8 cellular contexts compared by ENCODE assay signal in the genomic region with DNA sequence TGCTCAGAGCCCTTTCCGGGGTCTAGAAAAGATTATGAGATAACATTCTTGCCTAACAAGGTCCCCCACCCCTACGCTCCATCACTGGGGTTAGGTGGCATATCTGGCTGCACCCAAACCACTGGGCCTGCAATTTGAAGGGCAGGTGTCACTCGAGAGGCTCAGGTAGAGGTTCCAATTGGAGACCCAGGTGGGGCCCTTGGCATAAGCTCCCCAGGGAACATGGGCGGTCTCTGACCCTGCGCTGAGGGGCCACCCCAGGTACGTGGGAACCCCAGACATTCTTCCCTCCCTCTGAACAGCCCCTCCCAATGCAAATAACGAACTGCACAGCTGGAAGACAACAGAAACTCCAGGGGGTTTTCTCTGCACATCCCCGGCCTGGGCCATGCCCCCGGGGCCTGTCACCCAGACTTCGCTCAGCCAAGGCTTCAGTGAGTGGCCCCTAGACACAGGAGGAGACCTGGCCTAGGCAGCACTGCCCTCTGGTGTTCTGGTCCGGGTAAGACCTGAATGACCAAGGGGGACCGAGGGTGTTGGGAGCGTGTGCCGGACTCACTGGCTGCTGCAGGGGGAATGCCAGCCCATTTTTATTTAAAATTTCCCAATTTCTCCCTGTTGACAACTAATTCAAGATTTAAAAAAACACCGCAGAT. TPM values are rescaled to one million over a fixed set of nuclear protein-coding genes. Genes with fewer than 3 reads are reported as not detected.
DNase-seq lines count a peak whose midpoint lies in the region; ATAC-seq and TF ChIP-seq lines count a peak whose summit lies in the region.

No MANE protein-coding gene starts in this region.

- peaks cover 4% of the 10 kb centered on the region for H3K4me1 ChIP-seq in mammary epithelial cell (ENCODE audit: insufficient read depth, low read length)

- H3K27me3 ChIP-seq in mammary epithelial cell (ENCODE audit: insufficient read depth, low read length), result no peaks in the 10 kb centered on the region

- dilution Hi-C loops in mammary epithelial cell (cut with HindIII; ENCODE audit: low sequenced_read_pairs), result no loop called here

- no peak overlapping the region for H3K9ac ChIP-seq in mammary epithelial cell (ENCODE audit: insufficient read depth, low read length)

- DNase-seq in DMS79 (lab: John Stamatoyannopoulos, UW), result peak; percentile 71
- DNase-seq in KBM-7, result peak; percentile 30
- peak; percentile 33 for DNase-seq in T follicular helper cell (ENCODE audit: low read depth)
- no peak for DNase-seq in mammary epithelial cell
- peak; percentile 29 for DNase-seq in kidney tubule cell (ENCODE audit: low spot score)
- DNase-seq in stimulated activated CD8-positive, alpha-beta memory T cell treated with anti-CD3 and anti-CD28 coated beads, Interleukin-4, amount 100 ng/mL, for 24 hours (ENCODE audit: low read depth), result peak; percentile 33
- DNase-seq in kidney glomerular epithelial cell (lab: John Stamatoyannopoulos, UW), result no peak

- intact Hi-C loops in mammary epithelial cell (cut with micrococcal nuclease), result loop anchor here (1.0 to 10.0 kb wide), 3 partner anchors 80 to 813 kb away; no protein-coding TSS in a partner anchor

- no peak overlapping the region for H3K4me2 ChIP-seq in mammary epithelial cell (ENCODE audit: insufficient read depth, low read depth, low read length)

- no peaks in the 10 kb centered on the region for H4K20me1 ChIP-seq in mammary epithelial cell (ENCODE audit: insufficient read depth, low read length)

- in situ Hi-C loops in KBM-7 (cut with MboI; ENCODE audit: low pct_unique_long_range_greater_than_20kb, low sequenced_read_pairs), result no loop called here
- in situ Hi-C loops in mammary epithelial cell (cut with MboI; ENCODE audit: low sequenced_read_pairs in 2 of 2), result loop anchor here in 1 of 2 donors (25.0 kb wide), 1 partner anchor 805 kb away; no protein-coding TSS in a partner anchor

- TF ChIP-seq CTCF in mammary epithelial cell (conservative IDR thresholded peaks at IDR 0.05 in 1 of 2, IDR thresholded peaks at IDR 0.05 in 1 of 2; ENCODE audit: extremely low read depth in 1 of 2, insufficient read depth in 1 of 2, low read depth in 1 of 2, low read length in 2 of 2), result peak; percentile 42 to 67

- ATAC-seq in HG03097 (IDR thresholded peaks at IDR 0.05; ENCODE audit: low FRiP score, unreplicated experiment), result no peak

- peaks cover 15% of the 10 kb centered on the region for H3K36me3 ChIP-seq in mammary epithelial cell (ENCODE audit: insufficient read depth, low read length)

- no peak overlapping the region for H3K27ac ChIP-seq in mammary epithelial cell (ENCODE audit: insufficient read depth, low read depth, low read length)

- no peak overlapping the region for H3K4me3 ChIP-seq in mammary epithelial cell (replicated peaks in 1 of 3; ENCODE audit: insufficient read depth in 1 of 3, low read depth in 2 of 3, low read length in 3 of 3)

- BruUV-seq in mammary epithelial cell (replicated peaks; lab: Mats Ljungman, UMichigan), result no TSS peak

- CTCF ChIA-PET in mammary epithelial cell (lab: Charles Lee; ENCODE audit: low non-redundant PET), result no interaction called here

- no peak overlapping the region for H2AFZ ChIP-seq in mammary epithelial cell (ENCODE audit: low read depth, low read length)

- no peaks in the 10 kb centered on the region for H3K79me2 ChIP-seq in mammary epithelial cell (ENCODE audit: insufficient read depth, low read length)

- WGBS in mammary epithelial cell (ENCODE audit: low coverage, missing lambda C conversion rate), result 76% methylated on average over 14 of the region's 15 CpGs

- H3K9me3 ChIP-seq in mammary epithelial cell (replicated peaks; ENCODE audit: insufficient read depth, low read length), result no peaks in the 10 kb centered on the region

RNA-seq across cellular contexts. Expression of a gene that starts 47.5 kb away (rescaled TPM):
- 100 to 1,000 TPM; 398 to 428 TPM for total RNA-seq in mammary epithelial cell
- 211 TPM for polyA plus RNA-seq in mammary epithelial cell
- 110 TPM for polyA minus RNA-seq in mammary epithelial cell

Comparison
In these comparisons a context has a peak if more than half of its experiments do, and no peak if none do; other contexts are left out.
1. DNase-seq: peak in DMS79 (single experiment), KBM-7 (single experiment), T follicular helper cell (single experiment), kidney tubule cell (single experiment) and stimulated activated CD8-positive, alpha-beta memory T cell treated with anti-CD3 and anti-CD28 coated beads, Interleukin-4, amount 100 ng/mL, for 24 hours (single experiment); none in mammary epithelial cell (single experiment) and kidney glomerular epithelial cell (single experiment).